9 cellular contexts compared by ENCODE assay signal in the genomic region with DNA sequence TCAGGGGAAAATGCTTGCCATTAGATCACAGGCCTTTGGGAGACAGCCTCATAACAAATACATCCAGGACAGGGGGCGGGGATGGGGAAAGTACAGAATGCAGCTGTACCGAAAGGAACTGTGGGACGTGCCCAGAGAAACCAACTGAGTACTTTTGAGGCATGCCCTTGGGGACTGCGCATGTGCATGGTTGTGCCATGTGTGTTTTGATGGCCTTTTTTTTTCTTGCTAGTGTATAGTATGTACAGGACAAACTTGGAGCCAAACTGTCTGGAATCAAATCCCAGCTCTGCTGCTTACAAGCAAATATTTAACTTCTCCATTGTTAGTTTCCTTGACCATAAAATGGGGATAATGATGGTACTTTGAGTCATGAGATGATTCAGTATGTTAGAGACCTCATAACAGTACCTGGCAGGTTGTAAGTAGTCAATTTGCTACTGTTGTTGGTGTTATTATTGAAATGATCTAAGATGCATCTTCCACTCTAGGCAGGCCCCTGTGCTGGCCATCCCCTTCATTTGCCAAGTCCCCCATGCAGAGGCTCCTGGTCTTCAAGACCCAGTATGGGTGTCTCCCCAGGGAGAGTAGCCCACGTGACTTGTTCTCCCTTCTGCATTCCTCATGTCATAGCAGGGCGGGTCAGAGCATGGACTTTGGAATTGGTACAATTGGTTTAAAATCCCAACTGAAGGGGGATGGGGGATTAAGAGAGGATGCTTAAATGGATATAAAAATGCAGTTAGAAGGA.
DNase-seq lines count a peak whose midpoint lies in the region; ATAC-seq, FAIRE-seq and TF ChIP-seq lines count a peak whose summit lies in the region.
"Had no signal": no experiment of that assay in that cellular context is flagged by ENCODE, and none has a peak within 500 bp of the region (broad histone marks: within the 10 kb centered on the region; RNA-seq: fewer than 3 reads in every experiment).

No MANE protein-coding gene starts in this region.

- no peaks in the 10 kb centered on the region for H3K27me3 ChIP-seq in left lung

- H3K27me3 Mint-ChIP-seq in T-helper 2 cell treated with Interferon-gamma antibody and Interleukin-4, amounts not matched to agents 5 μg/mL and 100 μg/mL, for 36 hours (ENCODE audit: low read depth) = no peaks in the 10 kb centered on the region

- H3K9me3 ChIP-seq in A549 = no peaks in the 10 kb centered on the region
- H3K9me3 ChIP-seq in kidney (ENCODE audit: control insufficient read depth in 1 of 2, low read length in 2 of 2) = no peaks in the 10 kb centered on the region
- H3K9me3 ChIP-seq in left lung = no peaks in the 10 kb centered on the region

- H3K4me2 ChIP-seq in A549 = peak overlapping the region; percentile 69

- H3K4me3 Mint-ChIP-seq in T-helper 2 cell treated with Interferon-gamma antibody and Interleukin-4, amounts not matched to agents 5 μg/mL and 100 μg/mL, for 36 hours = no peak overlapping the region

- intact Hi-C loops in kidney (cut with DNase I) (no loop called here), left lung (cut with DNase I) (no loop called here)

- peaks cover 45% of the 10 kb centered on the region for H3K36me3 Mint-ChIP-seq in T-helper 2 cell treated with Interferon-gamma antibody and Interleukin-4, amounts not matched to agents 5 μg/mL and 100 μg/mL, for 36 hours (ENCODE audit: low read depth)

- H3K27ac Mint-ChIP-seq in T-helper 2 cell treated with Interferon-gamma antibody and Interleukin-4, amounts not matched to agents 5 μg/mL and 100 μg/mL, for 36 hours = no peak overlapping the region

- TF ChIP-seq EP300 in A549 (IDR thresholded peaks at IDR 0.05) = no peak; a peak in 1 of 5 replicates

- no peak for TF ChIP-seq CTCF in A549 (IDR thresholded peaks at IDR 0.05)
- TF ChIP-seq CTCF in kidney (IDR thresholded peaks at IDR 0.05; ENCODE audit: borderline replicate concordance, extremely low read depth, insufficient read depth) = no peak
- TF ChIP-seq CTCF in left lung (IDR thresholded peaks at IDR 0.05) = no peak

- DNase-seq in A549 (ENCODE audit: low read depth in 1 of 2, low spot score in 1 of 2) = peak; percentile 92 to 94
- DNase-seq in EL = peak; percentile 73
- peak; percentile 17 for DNase-seq in T-helper 2 cell treated with Interferon-gamma antibody and Interleukin-4, amounts not matched to agents 5 μg/mL and 100 μg/mL, for 36 hours (ENCODE audit: low spot score)
- no peak for DNase-seq in kidney
- no peak for DNase-seq in CD1c-positive myeloid dendritic cell (ENCODE audit: extremely low spot score)
- no peak for DNase-seq in left lung
- DNase-seq: central memory CD4-positive, alpha-beta T cell had no signal

- H3K4me1 ChIP-seq in A549 (peaks cover 55% of the 10 kb centered on the region), kidney (ENCODE audit: control insufficient read depth in 1 of 2, insufficient read depth in 1 of 2, low read depth in 1 of 2, low read length in 2 of 2) (peaks cover 39 to 45% of the 10 kb centered on the region in 2 donors), left lung (peaks cover 28 to 42% of the 10 kb centered on the region in 2 donors)

- H3K27ac ChIP-seq in A549 (peak overlapping the region; percentile 78 to 80), kidney (ENCODE audit: low read depth in 2 of 2, low read length in 2 of 2) (peak overlapping the region; percentile 5 to 57), left lung (no peak overlapping the region)

- H3K9ac ChIP-seq in kidney (ENCODE audit: low read length in 2 of 2) = no peak overlapping the region

- ATAC-seq in A549 (peak; percentile 83 to 85), GM18868 (IDR thresholded peaks at IDR 0.05; ENCODE audit: unreplicated experiment) (no peak), left lung (no peak), GM21381 (IDR thresholded peaks at IDR 0.05; ENCODE audit: unreplicated experiment) (no peak)

- H3K36me3 ChIP-seq in kidney (ENCODE audit: control insufficient read depth in 1 of 2, insufficient read depth in 2 of 2, low read length in 2 of 2) (no peaks in the 10 kb centered on the region), left lung (no peaks in the 10 kb centered on the region)

- peak overlapping the region; percentile 15; the same call in 1 of the 3 replicates for H3K4me3 ChIP-seq in A549
- no peak overlapping the region for H3K4me3 ChIP-seq in kidney (ENCODE audit: low read length in 2 of 2)
- no peak overlapping the region for H3K4me3 ChIP-seq in left lung

- TF ChIP-seq RAD21 in A549 (conservative IDR thresholded peaks at IDR 0.05 in 1 of 2, IDR thresholded peaks at IDR 0.05 in 1 of 2) = no peak; a peak in 1 of 5 replicates

- H3K4me1 Mint-ChIP-seq in T-helper 2 cell treated with Interferon-gamma antibody and Interleukin-4, amounts not matched to agents 5 μg/mL and 100 μg/mL, for 36 hours (ENCODE audit: low read depth) = peaks cover 68% of the 10 kb centered on the region

- CTCF ChIA-PET in A549 (lab: Yijun Ruan, JAX) = interaction anchor here (0.9 to 2.5 kb wide), 6 partner anchors 8 to 94 kb away, joined by 3 to 21 read pairs (median 4); no protein-coding TSS in a partner anchor

- POLR2A ChIA-PET in A549 (lab: Yijun Ruan, JAX) = interaction anchor here (1.3 kb wide), 1 partner anchor 26 kb away, joined by 3 read pairs; no protein-coding TSS in a partner anchor

- 2% methylated on average over 6 of the region's 6 CpGs for WGBS in A549 (ENCODE audit: missing lambda C conversion rate)

- TF ChIP-seq POLR2A in A549 (IDR thresholded peaks at IDR 0.05; ENCODE audit: low read length) = no peak

- FAIRE-seq in A549 (lab: Jason Lieb, UNC) = peak; percentile 96
- no peak for FAIRE-seq in kidney (lab: Jason Lieb, UNC)

- peaks cover 3% of the 10 kb centered on the region for H3K9me3 Mint-ChIP-seq in T-helper 2 cell treated with Interferon-gamma antibody and Interleukin-4, amounts not matched to agents 5 μg/mL and 100 μg/mL, for 36 hours

TF ChIP-seq in A549, 52 proteins besides CTCF, POLR2A, EP300 and RAD21:
- no peak for TF ChIP-seq KDM1A (IDR thresholded peaks at IDR 0.05; ENCODE audit: low read depth)
- 0 out of 2 replicates have a peak, but pooled peaks have one; percentile 29 for TF ChIP-seq FOXS1 (CRISPR knock-in tag; IDR thresholded peaks at IDR 0.05)
- TF ChIP-seq HEYL (CRISPR knock-in tag; IDR thresholded peaks at IDR 0.05) = no peak
- TF ChIP-seq, protein P1, sequence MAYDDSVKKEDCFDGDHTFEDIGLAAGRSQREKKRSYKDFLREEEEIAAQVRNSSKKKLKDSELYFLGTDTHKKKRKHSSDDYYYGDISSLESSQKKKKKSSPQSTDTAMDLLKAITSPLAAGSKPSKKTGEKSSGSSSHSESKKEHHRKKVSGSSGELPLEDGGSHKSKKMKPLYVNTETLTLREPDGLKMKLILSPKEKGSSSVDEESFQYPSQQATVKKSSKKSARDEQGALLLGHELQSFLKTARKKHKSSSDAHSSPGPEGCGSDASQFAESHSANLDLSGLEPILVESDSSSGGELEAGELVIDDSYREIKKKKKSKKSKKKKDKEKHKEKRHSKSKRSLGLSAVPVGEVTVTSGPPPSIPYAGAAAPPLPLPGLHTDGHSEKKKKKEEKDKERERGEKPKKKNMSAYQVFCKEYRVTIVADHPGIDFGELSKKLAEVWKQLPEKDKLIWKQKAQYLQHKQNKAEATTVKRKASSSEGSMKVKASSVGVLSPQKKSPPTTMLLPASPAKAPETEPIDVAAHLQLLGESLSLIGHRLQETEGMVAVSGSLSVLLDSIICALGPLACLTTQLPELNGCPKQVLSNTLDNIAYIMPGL (CRISPR knock-in tag; IDR thresholded peaks at IDR 0.05; ENCODE audit: borderline replicate concordance) = no peak
- no peak for TF ChIP-seq RARB (CRISPR knock-in tag; IDR thresholded peaks at IDR 0.05)
- peak; percentile 91 for TF ChIP-seq USF2 (IDR thresholded peaks at IDR 0.05)
- TF ChIP-seq BHLHE40 (IDR thresholded peaks at IDR 0.05; ENCODE audit: low read depth, low read length) = peak; percentile 48; the same call in 1 of the 2 replicates
- TF ChIP-seq JUN (IDR thresholded peaks at IDR 0.05) = peak in 1 of 2 experiments; percentile 55; a peak in 1 of 5 replicates
- TF ChIP-seq CBX8 (IDR thresholded peaks at IDR 0.05) = no peak
- TF ChIP-seq JUNB (IDR thresholded peaks at IDR 0.05) = peak; percentile 87
- TF ChIP-seq, protein P2, sequence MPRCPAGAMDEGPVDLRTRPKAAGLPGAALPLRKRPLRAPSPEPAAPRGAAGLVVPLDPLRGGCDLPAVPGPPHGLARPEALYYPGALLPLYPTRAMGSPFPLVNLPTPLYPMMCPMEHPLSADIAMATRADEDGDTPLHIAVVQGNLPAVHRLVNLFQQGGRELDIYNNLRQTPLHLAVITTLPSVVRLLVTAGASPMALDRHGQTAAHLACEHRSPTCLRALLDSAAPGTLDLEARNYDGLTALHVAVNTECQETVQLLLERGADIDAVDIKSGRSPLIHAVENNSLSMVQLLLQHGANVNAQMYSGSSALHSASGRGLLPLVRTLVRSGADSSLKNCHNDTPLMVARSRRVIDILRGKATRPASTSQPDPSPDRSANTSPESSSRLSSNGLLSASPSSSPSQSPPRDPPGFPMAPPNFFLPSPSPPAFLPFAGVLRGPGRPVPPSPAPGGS (IDR thresholded peaks at IDR 0.05) = no peak
- TF ChIP-seq, protein P3, sequence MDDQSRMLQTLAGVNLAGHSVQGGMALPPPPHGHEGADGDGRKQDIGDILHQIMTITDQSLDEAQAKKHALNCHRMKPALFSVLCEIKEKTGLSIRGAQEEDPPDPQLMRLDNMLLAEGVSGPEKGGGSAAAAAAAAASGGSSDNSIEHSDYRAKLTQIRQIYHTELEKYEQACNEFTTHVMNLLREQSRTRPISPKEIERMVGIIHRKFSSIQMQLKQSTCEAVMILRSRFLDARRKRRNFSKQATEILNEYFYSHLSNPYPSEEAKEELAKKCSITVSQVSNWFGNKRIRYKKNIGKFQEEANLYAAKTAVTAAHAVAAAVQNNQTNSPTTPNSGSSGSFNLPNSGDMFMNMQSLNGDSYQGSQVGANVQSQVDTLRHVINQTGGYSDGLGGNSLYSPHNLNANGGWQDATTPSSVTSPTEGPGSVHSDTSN (IDR thresholded peaks at IDR 0.05) = 0 out of 2 replicates have a peak, but pooled peaks have one; percentile 11
- peak; percentile 79 for TF ChIP-seq MAX (IDR thresholded peaks at IDR 0.05)
- peak; percentile 74 for TF ChIP-seq FOSL2 (IDR thresholded peaks at IDR 0.05)
- TF ChIP-seq FOSL2 (CRISPR knock-in tag; IDR thresholded peaks at IDR 0.05) = peak; percentile 83
TF ChIP-seq in A549: peak in this region for 8.

Comparison
In these comparisons a context has a peak if more than half of its experiments do, and no peak if none do; other contexts are left out.
1. ATAC-seq: peak in A549 (2 of 2); none in GM18868 (single experiment), left lung (single experiment) and GM21381 (single experiment).
2. DNase-seq: peak in A549 (2 of 2), EL (single experiment) and T-helper 2 cell treated with Interferon-gamma antibody and Interleukin-4, amounts not matched to agents 5 μg/mL and 100 μg/mL, for 36 hours (single experiment); none in kidney (single experiment), CD1c-positive myeloid dendritic cell (single experiment) and left lung (0 of 2).
3. H3K27ac ChIP-seq: peak in A549 (2 of 2) and kidney (2 of 2); none in left lung (0 of 2).